ENCODE assay signal across 21 cellular contexts in the genomic region with DNA sequence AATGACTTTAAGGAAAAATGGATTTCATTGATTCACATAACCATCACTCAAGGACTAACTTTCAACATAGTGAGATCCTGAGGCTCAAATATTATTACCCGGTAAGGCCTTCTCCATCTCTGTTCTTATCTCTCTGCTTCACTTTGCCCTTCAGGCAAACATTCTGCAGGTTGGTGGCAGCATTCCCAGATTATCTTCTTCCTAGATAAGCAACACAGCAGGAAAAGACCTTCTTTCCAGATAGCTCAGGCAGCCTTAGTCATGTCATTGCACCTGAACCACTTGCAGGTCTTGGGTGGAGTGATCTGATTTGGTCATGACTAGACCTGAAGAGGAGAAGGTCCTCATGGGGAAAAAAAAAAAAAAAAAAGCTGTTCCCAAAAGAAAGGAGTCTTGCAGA.
"Had no signal": no experiment of that assay in that cellular context is flagged by ENCODE, and none has a peak within 500 bp of the region (broad histone marks: within the 10 kb centered on the region; RNA-seq: fewer than 3 reads in every experiment).

No MANE protein-coding gene starts in this region.

- H3K4me1 ChIP-seq: psoas muscle, upper lobe of right lung had no signal

- H3K4me2 ChIP-seq: neural progenitor cell, smooth muscle cell had no signal

- H3K27ac Mint-ChIP-seq: activated CD4-positive, alpha-beta T cell treated with anti-CD3 and anti-CD28 coated beads, Interleukin-2, amount 10 ng/mL, durations not matched to agents 7 days and 5 days; activated naive CD4-positive, alpha-beta T cell treated with anti-CD3 and anti-CD28 coated beads, Interleukin-2, amount 50 U/mL, for 72 hours; activated T-cell treated with anti-CD3 and anti-CD28 coated beads, Interleukin-2, amount 50 U/mL, for 72 hours; neural progenitor cell; stimulated activated effector memory CD8-positive, alpha-beta T cell treated with anti-CD3 and anti-CD28 coated beads, Interleukin-12 subunit alpha, Interleukin-12 subunit beta, amount 100 ng/mL, for 72 hours had no signal

- ATAC-seq: activated CD4-positive, CD25-positive, alpha-beta regulatory T cell treated with anti-CD3 and anti-CD28 coated beads, Interleukin-2, amount 50 U/mL, for 24 hours; activated naive CD4-positive, alpha-beta T cell treated with anti-CD3 and anti-CD28 coated beads, Interleukin-2, amount 50 U/mL, for 72 hours; activated T-cell treated with anti-CD3 and anti-CD28 coated beads, Interleukin-2, amount 50 U/mL, for 72 hours; gastrocnemius medialis; heart left ventricle; left colon; psoas muscle; right lobe of liver; stimulated activated effector memory CD8-positive, alpha-beta T cell treated with anti-CD3 and anti-CD28 coated beads, Interleukin-12 subunit alpha, Interleukin-12 subunit beta, amount 100 ng/mL, for 72 hours; upper lobe of right lung had no signal

- H3K27me3 ChIP-seq: adrenal gland, gastrocnemius medialis, heart left ventricle, right lobe of liver, stomach, upper lobe of right lung had no signal

- H2AFZ ChIP-seq: neural progenitor cell had no signal

- H3K9me3 Mint-ChIP-seq: activated CD4-positive, alpha-beta T cell treated with anti-CD3 and anti-CD28 coated beads, Interleukin-2, amount 10 ng/mL, durations not matched to agents 7 days and 5 days; activated naive CD4-positive, alpha-beta T cell treated with anti-CD3 and anti-CD28 coated beads, Interleukin-2, amount 50 U/mL, for 72 hours; activated T-cell treated with anti-CD3 and anti-CD28 coated beads, Interleukin-2, amount 50 U/mL, for 72 hours; neural progenitor cell; stimulated activated effector memory CD8-positive, alpha-beta T cell treated with anti-CD3 and anti-CD28 coated beads, Interleukin-12 subunit alpha, Interleukin-12 subunit beta, amount 100 ng/mL, for 72 hours had no signal

- H3K27me3 Mint-ChIP-seq: activated CD4-positive, alpha-beta T cell treated with anti-CD3 and anti-CD28 coated beads, Interleukin-2, amount 10 ng/mL, durations not matched to agents 7 days and 5 days had no signal

- H3K36me3 Mint-ChIP-seq: activated naive CD4-positive, alpha-beta T cell treated with anti-CD3 and anti-CD28 coated beads, Interleukin-2, amount 50 U/mL, for 72 hours; neural progenitor cell had no signal

- H3K4me3 Mint-ChIP-seq: activated CD4-positive, alpha-beta T cell treated with anti-CD3 and anti-CD28 coated beads, Interleukin-2, amount 10 ng/mL, durations not matched to agents 7 days and 5 days; activated T-cell treated with anti-CD3 and anti-CD28 coated beads, Interleukin-2, amount 50 U/mL, for 72 hours; neural progenitor cell; stimulated activated effector memory CD8-positive, alpha-beta T cell treated with anti-CD3 and anti-CD28 coated beads, Interleukin-12 subunit alpha, Interleukin-12 subunit beta, amount 100 ng/mL, for 72 hours had no signal

- DNase-seq: activated CD4-positive, alpha-beta T cell treated with anti-CD3 and anti-CD28 coated beads, Interleukin-2, amount 10 ng/mL, durations not matched to agents 7 days and 5 days; activated effector memory CD4-positive, alpha-beta T cell treated with anti-CD3 and anti-CD28 coated beads, Interleukin-2, amount 50 U/mL, for 16 hours; activated T-cell treated with anti-CD3 and anti-CD28 coated beads, Interleukin-2, amount 50 U/mL, for 72 hours; adrenal gland; cerebellar nuclear complex; cortex of kidney; gastrocnemius medialis; heart left ventricle; left colon; psoas muscle; right lobe of liver; stimulated activated CD4-positive, alpha-beta T cell treated with anti-CD3 and anti-CD28 coated beads, Interleukin-4, amount 100 ng/mL, for 24 hours; stomach; T1000; upper lobe of right lung had no signal

- H3K9ac ChIP-seq: neural progenitor cell had no signal

- H3K4me3 ChIP-seq: adrenal gland, gastrocnemius medialis, heart left ventricle, lung, neural progenitor cell, psoas muscle, right lobe of liver, smooth muscle cell, stomach, upper lobe of right lung had no signal

- H3K27ac ChIP-seq: adrenal gland, gastrocnemius medialis, heart left ventricle, neural progenitor cell, psoas muscle, right lobe of liver, stomach, upper lobe of right lung had no signal

- H3K9me3 ChIP-seq: adrenal gland, gastrocnemius medialis, heart left ventricle, psoas muscle, right lobe of liver, stomach, upper lobe of right lung had no signal

- H3K36me3 ChIP-seq: adrenal gland, gastrocnemius medialis, heart left ventricle, neural progenitor cell, right lobe of liver, stomach, upper lobe of right lung had no signal
